9 cellular contexts compared by ENCODE assay signal in genomic region chr2:68767031-68767961, GRCh38. TPM values are rescaled to one million over a fixed set of nuclear protein-coding genes. Genes with fewer than 3 reads are reported as not detected.
A peak's percentile ranks its signal among the peaks of the same experiment; 100 is the strongest.
DNase-seq lines count a peak whose midpoint lies in the region; ATAC-seq and TF ChIP-seq lines count a peak whose summit lies in the region.
"Had no signal": no experiment of that assay in that cellular context is flagged by ENCODE, and none has a peak within 500 bp of the region (broad histone marks: within the 10 kb centered on the region; RNA-seq: fewer than 3 reads in every experiment).

No MANE protein-coding gene starts in this region.

- H3K27ac ChIP-seq in CD4-positive, alpha-beta T cell (ENCODE audit: low read depth, low read length) = peak overlapping the region; percentile 93

- peaks cover 20% of the 10 kb centered on the region for H3K36me3 Mint-ChIP-seq in CD4-positive, alpha-beta T cell (ENCODE audit: low read depth)
- H3K36me3 Mint-ChIP-seq in activated CD4-positive, alpha-beta T cell treated with anti-CD3 and anti-CD28 coated beads, Interleukin-2, amount 10 ng/mL, durations not matched to agents 24 days and 14 days (ENCODE audit: low read depth) = peaks cover 6% of the 10 kb centered on the region
- peaks cover 0 to 3% (median 0%) of the 10 kb centered on the region in 3 donors for H3K36me3 Mint-ChIP-seq in immature natural killer cell

- peak overlapping the region; percentile 94 for H3K27ac Mint-ChIP-seq in CD4-positive, alpha-beta T cell
- peak overlapping the region; percentile 95 for H3K27ac Mint-ChIP-seq in activated CD4-positive, alpha-beta T cell treated with anti-CD3 and anti-CD28 coated beads, Interleukin-2, amount 10 ng/mL, durations not matched to agents 24 days and 14 days
- peak overlapping the region; percentile 95 to 100 (median 98) for H3K27ac Mint-ChIP-seq in immature natural killer cell

- POLR2A ChIA-PET in CD4-positive, alpha-beta T cell (lab: Charles Lee) = interaction anchor here (0.7 to 10.8 kb wide), 34 partner anchors 8 to 1337 kb away, joined by 3 to 238 read pairs (median 4); partner anchors contain the start of genes APLF, ARHGAP25, FBXO48 and NFU1

- CTCF ChIA-PET in CD4-positive, alpha-beta T cell (lab: Charles Lee) = interaction anchor here (1.0 to 4.1 kb wide), 3 partner anchors 14 to 21 kb away, joined by 3 to 37 read pairs (median 3); no protein-coding TSS in a partner anchor

- peak; percentile 35 to 60 (median 52) for DNase-seq in CD4-positive, alpha-beta T cell
- DNase-seq in activated CD4-positive, alpha-beta T cell treated with anti-CD3 and anti-CD28 coated beads, Interleukin-2, amount 10 ng/mL, durations not matched to agents 24 days and 14 days = peak; percentile 86
- DNase-seq in immature natural killer cell (peak; percentile 62 to 63 (median 63)), SIG-M5 (lab: John Stamatoyannopoulos, UW) (no peak), RPMI8226 (no peak)

- H3K9me3 ChIP-seq in CD4-positive, alpha-beta T cell (ENCODE audit: control insufficient read depth, low read length) = no peaks in the 10 kb centered on the region

- no peak for TF ChIP-seq CTCF in CD4-positive, alpha-beta T cell (IDR thresholded peaks at IDR 0.05)

- H3K27me3 Mint-ChIP-seq in CD4-positive, alpha-beta T cell = no peaks in the 10 kb centered on the region
- no peaks in the 10 kb centered on the region for H3K27me3 Mint-ChIP-seq in activated CD4-positive, alpha-beta T cell treated with anti-CD3 and anti-CD28 coated beads, Interleukin-2, amount 10 ng/mL, durations not matched to agents 24 days and 14 days
- H3K27me3 Mint-ChIP-seq in immature natural killer cell (ENCODE audit: low read depth in 3 of 3) = peaks cover 18 to 27% (median 19%) of the 10 kb centered on the region in 3 donors

- intact Hi-C loops in CD4-positive, alpha-beta T cell (cut with DNase I, micrococcal nuclease) = loop anchor here in 1 of 2 experiments (1.0 to 2.0 kb wide), 3 partner anchors 16 to 32 kb away; partner anchors contain the start of gene ARHGAP25
- intact Hi-C loops in activated CD4-positive, alpha-beta T cell treated with anti-CD3 and anti-CD28 coated beads, Interleukin-2, amount 10 ng/mL, durations not matched to agents 24 days and 14 days (cut with micrococcal nuclease) = loop anchor here (2.0 to 10.0 kb wide), 6 partner anchors 40 to 1318 kb away; partner anchors contain the start of genes APLF, FBXO48, PCBP1 and PPP3R1

- peak; percentile 42 for ATAC-seq in CD4-positive, alpha-beta T cell (ENCODE audit: poor library complexity)
- ATAC-seq in GM21528 (IDR thresholded peaks at IDR 0.05; ENCODE audit: low FRiP score, unreplicated experiment) (peak; percentile 51), GM18520 (IDR thresholded peaks at IDR 0.05; ENCODE audit: unreplicated experiment) (no peak), HG02623 (IDR thresholded peaks at IDR 0.05; ENCODE audit: unreplicated experiment) (no peak)

- no peaks in the 10 kb centered on the region for H3K9me3 Mint-ChIP-seq in CD4-positive, alpha-beta T cell
- H3K9me3 Mint-ChIP-seq in activated CD4-positive, alpha-beta T cell treated with anti-CD3 and anti-CD28 coated beads, Interleukin-2, amount 10 ng/mL, durations not matched to agents 24 days and 14 days = no peaks in the 10 kb centered on the region
- no peaks in the 10 kb centered on the region for H3K9me3 Mint-ChIP-seq in immature natural killer cell
- H3K9me3 Mint-ChIP-seq: neural crest cell had no signal

- peak overlapping the region; percentile 84 for H3K4me3 Mint-ChIP-seq in CD4-positive, alpha-beta T cell
- peak overlapping the region; percentile 76 for H3K4me3 Mint-ChIP-seq in activated CD4-positive, alpha-beta T cell treated with anti-CD3 and anti-CD28 coated beads, Interleukin-2, amount 10 ng/mL, durations not matched to agents 24 days and 14 days
- H3K4me3 Mint-ChIP-seq in immature natural killer cell = peak overlapping the region; percentile 75 to 87 (median 80)
- H3K4me3 Mint-ChIP-seq: neural crest cell had no signal

- no peaks in the 10 kb centered on the region for H3K27me3 ChIP-seq in CD4-positive, alpha-beta T cell (ENCODE audit: control insufficient read depth, insufficient read depth, low read length)

- H3K4me1 Mint-ChIP-seq in CD4-positive, alpha-beta T cell (ENCODE audit: low read depth) = peaks cover 98% of the 10 kb centered on the region
- peaks cover 87% of the 10 kb centered on the region for H3K4me1 Mint-ChIP-seq in activated CD4-positive, alpha-beta T cell treated with anti-CD3 and anti-CD28 coated beads, Interleukin-2, amount 10 ng/mL, durations not matched to agents 24 days and 14 days
- H3K4me1 Mint-ChIP-seq in immature natural killer cell = peaks cover 96 to 100% of the 10 kb centered on the region in 2 donors

RNA-seq across cellular contexts. Expression of gene ARHGAP25, which starts 32.7 kb away (rescaled TPM):
- total RNA-seq in CD4-positive, alpha-beta T cell = 10 to 100 TPM; 39.3 to 41.8 TPM
- 37.8 and 42.2 TPM in 2 replicates for total RNA-seq in activated CD4-positive, alpha-beta T cell treated with anti-CD3 and anti-CD28 coated beads, Interleukin-2, amount 10 ng/mL, durations not matched to agents 24 days and 14 days
- 100 to 1,000 TPM; 107 to 282 (median 117) TPM for polyA plus RNA-seq in immature natural killer cell

Comparison
In these comparisons a context has a peak if more than half of its experiments do, and no peak if none do; other contexts are left out.
1. ATAC-seq: peak in CD4-positive, alpha-beta T cell (single experiment) and GM21528 (single experiment); none in GM18520 (single experiment) and HG02623 (single experiment).
2. DNase-seq: peak in CD4-positive, alpha-beta T cell (10 of 10), activated CD4-positive, alpha-beta T cell treated with anti-CD3 and anti-CD28 coated beads, Interleukin-2, amount 10 ng/mL, durations not matched to agents 24 days and 14 days (single experiment) and immature natural killer cell (3 of 3); none in SIG-M5 (single experiment) and RPMI8226 (single experiment).
3. Peak in every context shown above with its lines, with median percentiles within 50 percentile points of each other: H3K27ac Mint-ChIP-seq and H3K4me3 Mint-ChIP-seq.